9 cellular contexts compared by ENCODE assay signal in the genomic region with DNA sequence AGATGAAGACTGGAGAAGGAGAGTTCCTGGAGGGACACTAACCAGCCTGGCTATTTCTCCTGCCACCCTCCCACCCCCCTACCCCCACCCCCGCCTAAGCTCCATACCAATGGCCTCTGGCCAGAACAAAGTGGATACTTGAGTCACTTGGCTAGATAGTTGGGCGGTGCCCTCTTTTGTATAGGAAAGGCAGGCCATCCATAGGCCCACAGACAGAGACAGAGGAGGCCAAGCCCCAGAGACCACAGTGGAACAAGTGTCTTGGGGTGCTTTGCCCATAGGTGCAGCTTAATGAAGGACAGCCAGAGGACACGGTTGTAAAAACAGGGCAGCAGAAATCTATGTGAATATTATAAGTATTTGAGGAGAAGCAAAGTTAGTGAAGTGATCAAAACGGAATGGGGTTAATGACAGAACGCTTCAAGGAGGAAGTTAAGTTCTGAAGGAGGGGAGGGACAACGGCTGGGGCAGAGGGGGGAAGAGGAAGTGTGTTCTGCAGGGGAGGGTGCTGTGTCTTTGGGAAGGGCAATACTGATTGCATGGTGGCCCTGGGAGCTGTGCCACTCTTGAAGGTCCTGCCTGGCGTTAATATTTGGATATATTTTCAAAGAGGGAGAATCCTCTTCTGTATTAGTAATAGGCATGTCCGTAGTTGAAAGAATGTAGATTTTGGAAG. TPM values are rescaled to one million over a fixed set of nuclear protein-coding genes. Genes with fewer than 3 reads are reported as not detected.
DNase-seq lines count a peak whose midpoint lies in the region; ATAC-seq and TF ChIP-seq lines count a peak whose summit lies in the region.
"Had no signal": no experiment of that assay in that cellular context is flagged by ENCODE, and none has a peak within 500 bp of the region (broad histone marks: within the 10 kb centered on the region; RNA-seq: fewer than 3 reads in every experiment).

No MANE protein-coding gene starts in this region.

- H3K27me3 ChIP-seq in Loucy (ENCODE audit: insufficient read depth, low read length, poor library complexity, severe bottlenecking) (no peaks in the 10 kb centered on the region), thyroid gland (no peaks in the 10 kb centered on the region)
- H3K27me3 ChIP-seq: adrenal gland had no signal

- intact Hi-C loops in thyroid gland (cut with DNase I) = no loop called here

- H3K79me2 ChIP-seq in Loucy (ENCODE audit: insufficient read depth, low read length) = peaks cover 94% of the 10 kb centered on the region

- H3K27me3 Mint-ChIP-seq in activated naive CD8-positive, alpha-beta T cell treated with anti-CD3 and anti-CD28 coated beads for 36 hours = no peaks in the 10 kb centered on the region
- no peaks in the 10 kb centered on the region for H3K27me3 Mint-ChIP-seq in stimulated activated naive B cell treated with anti-CD40 and anti-IgM and Interleukin-4, amounts not matched to agents 10 μg/mL and 1 μg/mL and 100 μg/mL, for 72 hours

- H3K9me2 ChIP-seq in Loucy (replicated peaks; ENCODE audit: low read depth, low read length) = no peaks in the 10 kb centered on the region

- peaks cover 58% of the 10 kb centered on the region for H4K20me1 ChIP-seq in Loucy (ENCODE audit: insufficient read depth, low read length, poor library complexity, severe bottlenecking)

- peak; percentile 47 for ATAC-seq in GM21529 (IDR thresholded peaks at IDR 0.05; ENCODE audit: unreplicated experiment)
- peak; percentile 74 to 77 for ATAC-seq in stimulated activated naive B cell treated with anti-CD40 and anti-IgM and Interleukin-4, amounts not matched to agents 10 μg/mL and 1 μg/mL and 100 μg/mL, for 72 hours (replicated peaks)
- no peak for ATAC-seq in GM19023 (IDR thresholded peaks at IDR 0.05; ENCODE audit: unreplicated experiment)

- CTCF ChIA-PET in GM10248 (lab: Yijun Ruan, JAX) = interaction anchor here (0.9 to 3.8 kb wide), 5 partner anchors 8 to 436 kb away, joined by 3 to 24 read pairs (median 5); no protein-coding TSS in a partner anchor

- no peak overlapping the region for H2AFZ ChIP-seq in Loucy (ENCODE audit: low read length)

- peaks cover 18% of the 10 kb centered on the region for H3K36me3 Mint-ChIP-seq in activated naive CD8-positive, alpha-beta T cell treated with anti-CD3 and anti-CD28 coated beads for 36 hours
- H3K36me3 Mint-ChIP-seq in stimulated activated naive B cell treated with anti-CD40 and anti-IgM and Interleukin-4, amounts not matched to agents 10 μg/mL and 1 μg/mL and 100 μg/mL, for 72 hours = peaks cover 7 to 37% of the 10 kb centered on the region in 2 donors

- no peaks in the 10 kb centered on the region for H3K9me3 ChIP-seq in Loucy (ENCODE audit: insufficient read depth, low read depth, low read length)
- no peaks in the 10 kb centered on the region for H3K9me3 ChIP-seq in thyroid gland
- H3K9me3 ChIP-seq: adrenal gland had no signal

- H3K27ac Mint-ChIP-seq in activated naive CD8-positive, alpha-beta T cell treated with anti-CD3 and anti-CD28 coated beads for 36 hours = peak overlapping the region; percentile 86
- peak overlapping the region; percentile 90 for H3K27ac Mint-ChIP-seq in stimulated activated naive B cell treated with anti-CD40 and anti-IgM and Interleukin-4, amounts not matched to agents 10 μg/mL and 1 μg/mL and 100 μg/mL, for 72 hours

- H3K9me3 Mint-ChIP-seq in activated naive CD8-positive, alpha-beta T cell treated with anti-CD3 and anti-CD28 coated beads for 36 hours = no peaks in the 10 kb centered on the region
- H3K9me3 Mint-ChIP-seq in stimulated activated naive B cell treated with anti-CD40 and anti-IgM and Interleukin-4, amounts not matched to agents 10 μg/mL and 1 μg/mL and 100 μg/mL, for 72 hours = no peaks in the 10 kb centered on the region

- 65 to 67% methylated on average over 8 of the region's 8 CpGs for WGBS in thyroid gland, 2 donors

- peaks cover 93% of the 10 kb centered on the region for H3K4me1 Mint-ChIP-seq in activated naive CD8-positive, alpha-beta T cell treated with anti-CD3 and anti-CD28 coated beads for 36 hours
- H3K4me1 Mint-ChIP-seq in stimulated activated naive B cell treated with anti-CD40 and anti-IgM and Interleukin-4, amounts not matched to agents 10 μg/mL and 1 μg/mL and 100 μg/mL, for 72 hours = peaks cover 77 to 97% of the 10 kb centered on the region in 2 donors

- no peak for TF ChIP-seq POLR2A in thyroid gland (IDR thresholded peaks at IDR 0.05)

- peaks cover 87% of the 10 kb centered on the region for H3K4me1 ChIP-seq in Loucy (ENCODE audit: insufficient read depth, low read length, poor library complexity, severe bottlenecking)
- H3K4me1 ChIP-seq in thyroid gland = peaks cover 6 to 21% of the 10 kb centered on the region in 2 donors

- peaks cover 21% of the 10 kb centered on the region for H3F3A ChIP-seq in Loucy (ENCODE audit: low read depth)

- TF ChIP-seq CTCF in GM10248 (IDR thresholded peaks at IDR 0.05; ENCODE audit: control extremely low read depth, extremely low read depth, low read depth, missing control alignments) = no peak
- no peak for TF ChIP-seq CTCF in Loucy (conservative IDR thresholded peaks at IDR 0.05; ENCODE audit: low read length)
- TF ChIP-seq CTCF in thyroid gland (IDR thresholded peaks at IDR 0.05) = no peak

- DNase-seq in GM10248 (ENCODE audit: extremely low spot score) (peak; percentile 62), inferior parietal cortex (ENCODE audit: extremely low spot score) (no peak), thyroid gland (no peak)
- DNase-seq in activated naive CD8-positive, alpha-beta T cell treated with anti-CD3 and anti-CD28 coated beads for 36 hours = no peak
- DNase-seq in stimulated activated naive B cell treated with anti-CD40 and anti-IgM and Interleukin-4, amounts not matched to agents 10 μg/mL and 1 μg/mL and 100 μg/mL, for 72 hours = no peak

- POLR2A ChIA-PET in GM10248 (lab: Yijun Ruan, JAX) = interaction anchor here (0.6 to 0.9 kb wide), 2 partner anchors 29 to 33 kb away, joined by 3 read pairs; a partner anchor contains a TSS

- no peak overlapping the region for H3K27ac ChIP-seq in thyroid gland

- peak overlapping the region; percentile 70 for H3K9ac ChIP-seq in Loucy (ENCODE audit: low read depth, low read length, poor library complexity, severe bottlenecking)

- peak overlapping the region; percentile 64 for H3K4me3 ChIP-seq in Loucy (ENCODE audit: low read length, poor library complexity, severe bottlenecking)
- no peak overlapping the region for H3K4me3 ChIP-seq in thyroid gland (replicated peaks in 1 of 3)
- H3K4me3 ChIP-seq: adrenal gland had no signal

- peak overlapping the region; percentile 86 for H3K4me2 ChIP-seq in Loucy (ENCODE audit: low read depth, low read length, poor library complexity, severe bottlenecking)

- peak overlapping the region; percentile 61 for H3K4me3 Mint-ChIP-seq in activated naive CD8-positive, alpha-beta T cell treated with anti-CD3 and anti-CD28 coated beads for 36 hours
- H3K4me3 Mint-ChIP-seq in stimulated activated naive B cell treated with anti-CD40 and anti-IgM and Interleukin-4, amounts not matched to agents 10 μg/mL and 1 μg/mL and 100 μg/mL, for 72 hours = peak overlapping the region; percentile 68 to 82

- H3K36me3 ChIP-seq in Loucy (ENCODE audit: insufficient read depth, low read length) (peaks cover 12% of the 10 kb centered on the region; the same call in 1 of the 2 replicates), thyroid gland (no peaks in the 10 kb centered on the region)
- H3K36me3 ChIP-seq: adrenal gland had no signal

RNA-seq across cellular contexts. Expression of a gene that starts 32.7 kb away (rescaled TPM):
- 10 to 100 TPM; 37.5 to 38.9 TPM for total RNA-seq in activated naive CD8-positive, alpha-beta T cell treated with anti-CD3 and anti-CD28 coated beads for 36 hours
- total RNA-seq in thyroid gland = 10 to 100 TPM in 3 of 4 donors, 1 to 10 TPM in 1; 8.7 to 26.7 (median 19.9) TPM
